Comparison of ENCODE assay signal across 8 cellular contexts in genomic region chr1:110634455-110635281, GRCh38. TPM values are rescaled to one million over a fixed set of nuclear protein-coding genes. Genes with fewer than 3 reads are reported as not detected.
DNase-seq lines count a peak whose midpoint lies in the region; ATAC-seq, FAIRE-seq and TF ChIP-seq lines count a peak whose summit lies in the region.

No MANE protein-coding gene starts in this region.

- H2AK5ac ChIP-seq in neuronal stem cell (ENCODE audit: low read depth, low read length) = no peak overlapping the region

- WGBS in pancreas, 2 donors = 23 to 34% methylated on average over 7 of the region's 7 CpGs
- WGBS in neuronal stem cell (ENCODE audit: extremely low coverage in 2 of 2, insufficient read length in 2 of 2, insufficient replicate concordance in 1 of 2), 2 donors = no CpG with 5 or more reads among the region's 7 CpGs

- DNase-seq in BE2C (peak; percentile 59), pancreas (peak; percentile 83 to 94 (median 91)), ureter (ENCODE audit: low spot score) (peak; percentile 78), neuronal stem cell (ENCODE audit: low spot score) (no peak)
- DNase-seq in activated CD4-positive, alpha-beta T cell treated with anti-CD3 and anti-CD28 coated beads, Interleukin-2, amount 50 U/mL, for 1 hour = peak; percentile 62
- DNase-seq in effector CD4-positive, alpha-beta T cell = peak; percentile 50

- H2BK15ac ChIP-seq in neuronal stem cell (ENCODE audit: low read length) = no peak overlapping the region

- no peaks in the 10 kb centered on the region for H3K79me1 ChIP-seq in neuronal stem cell (ENCODE audit: low read depth, low read length)

- H3K27me3 ChIP-seq in BE2C (no peaks in the 10 kb centered on the region), pancreas (no peaks in the 10 kb centered on the region), neuronal stem cell (ENCODE audit: control insufficient read depth in 3 of 3, insufficient read depth in 3 of 3, low read depth in 1 of 3, low read length in 3 of 3) (peaks cover 0 to 9% (median 2%) of the 10 kb centered on the region in 3 experiments)

- H3K27ac ChIP-seq in pancreas (peak overlapping the region in 1 of 4 donors; percentile 46), neuronal stem cell (replicated peaks; ENCODE audit: low read length) (no peak overlapping the region)

- H3K18ac ChIP-seq in neuronal stem cell (ENCODE audit: low read length) = no peak overlapping the region

- H3K9me3 ChIP-seq in BE2C (no peaks in the 10 kb centered on the region), pancreas (no peaks in the 10 kb centered on the region), neuronal stem cell (replicated peaks in 1 of 2; ENCODE audit: control insufficient read depth in 2 of 2, insufficient read depth in 1 of 2, low read depth in 1 of 2, low read length in 2 of 2) (no peaks in the 10 kb centered on the region)

- H3K4ac ChIP-seq in neuronal stem cell (ENCODE audit: low read length) = no peak overlapping the region

- no peak overlapping the region for H3K4me2 ChIP-seq in neuronal stem cell (ENCODE audit: insufficient read depth, low read length, poor library complexity, severe bottlenecking)

- intact Hi-C loops in pancreas (cut with DNase I) = loop anchor here (5.0 to 10.0 kb wide), 4 partner anchors 130 to 148 kb away; no protein-coding TSS in a partner anchor

- no peak overlapping the region for H4K8ac ChIP-seq in neuronal stem cell (ENCODE audit: low read depth, low read length)

- H3K36me3 ChIP-seq in BE2C (no peaks in the 10 kb centered on the region), pancreas (no peaks in the 10 kb centered on the region), neuronal stem cell (replicated peaks in 1 of 2; ENCODE audit: control insufficient read depth in 2 of 2, insufficient read depth in 2 of 2, low read length in 2 of 2) (no peaks in the 10 kb centered on the region)

- no peak overlapping the region for H2BK120ac ChIP-seq in neuronal stem cell (ENCODE audit: low read depth, low read length)

- no peak overlapping the region for H2AFZ ChIP-seq in neuronal stem cell (ENCODE audit: low read length)

- no peak overlapping the region for H2BK12ac ChIP-seq in neuronal stem cell (ENCODE audit: low read length)

- no peak overlapping the region for H3K23ac ChIP-seq in neuronal stem cell (ENCODE audit: low read depth, low read length, poor library complexity)

- H3K4me1 ChIP-seq in BE2C (no peaks in the 10 kb centered on the region), pancreas (peaks cover 0 to 9% (median 0%) of the 10 kb centered on the region in 3 donors), neuronal stem cell (ENCODE audit: control insufficient read depth in 2 of 2, insufficient read depth in 1 of 2, low read depth in 1 of 2, low read length in 2 of 2) (no peaks in the 10 kb centered on the region)

- ATAC-seq in GM19455 (IDR thresholded peaks at IDR 0.05; ENCODE audit: unreplicated experiment) (peak; percentile 56), HG03469 (IDR thresholded peaks at IDR 0.05; ENCODE audit: unreplicated experiment) (peak; percentile 48), pancreas (peak; percentile 94 to 96 (median 94))

- H3K9ac ChIP-seq in neuronal stem cell (ENCODE audit: low read depth, low read length, poor library complexity) = no peak overlapping the region

- TF ChIP-seq CTCF in BE2C (IDR thresholded peaks at IDR 0.05; ENCODE audit: low read depth, low read length) (no peak), pancreas (IDR thresholded peaks at IDR 0.05) (no peak)

- no peak for FAIRE-seq in pancreas (lab: Jason Lieb, UNC)

- no peak overlapping the region for H2BK5ac ChIP-seq in neuronal stem cell (ENCODE audit: low read length)

- no peak overlapping the region for H3K14ac ChIP-seq in neuronal stem cell (ENCODE audit: low read length)

- H4K91ac ChIP-seq in neuronal stem cell (ENCODE audit: low read depth, low read length, poor library complexity) = no peak overlapping the region

- H3K4me3 ChIP-seq in BE2C (ENCODE audit: low read depth, low read length) = no peak overlapping the region
- no peak overlapping the region for H3K4me3 ChIP-seq in pancreas
- H3K4me3 ChIP-seq in neuronal stem cell (ENCODE audit: low read length in 2 of 2) = no peak overlapping the region

RNA-seq across cellular contexts. Expression of gene KCNA2, which starts 28.5 kb away (rescaled TPM):
- 0.15 TPM for polyA plus RNA-seq in BE2C (2012; ENCODE audit: insufficient read depth, insufficient read length, low read depth)
- total RNA-seq in pancreas (1 to 10 TPM in 2 of 6 donors, under 1 TPM in 4; 0.40 to 1.6 (median 0.81) TPM), ureter (2.6 TPM)
- under 1 TPM; 0.21 to 0.23 TPM for polyA plus RNA-seq in pancreas
- 0.22 TPM for polyA plus RNA-seq in neuronal stem cell (2013, experiment 1 of 2)
- 0.11 TPM for polyA plus RNA-seq in neuronal stem cell (2013, experiment 2 of 2)

RNA-seq across cellular contexts. Expression of gene KCNA3, which starts 40.1 kb away (rescaled TPM):
- polyA plus RNA-seq in BE2C (2012; ENCODE audit: insufficient read depth, insufficient read length, low read depth) = 25.2 TPM
- 1 to 10 TPM in 1 of 6 donors, under 1 TPM in 5; 0.37 to 1.2 (median 0.58) TPM for total RNA-seq in pancreas
- under 1 TPM; 0.08 to 0.70 TPM for polyA plus RNA-seq in pancreas
- 3.6 TPM for total RNA-seq in ureter
- polyA plus RNA-seq in neuronal stem cell (2013, experiment 1 of 2) = 0.31 TPM
- polyA plus RNA-seq in neuronal stem cell (2013, experiment 2 of 2) = 0.33 TPM
